In genomic region chr1:84632142-84632541, GRCh38 we compare ENCODE assay signal across 1 cellular context.
TF ChIP-seq lines count a peak whose summit lies in the region.

No MANE protein-coding gene starts in this region.

TF ChIP-seq in HCT116, 20 proteins besides CTCF, POLR2A, EP300 and RAD21 (continued from another document):
- TF ChIP-seq REST (IDR thresholded peaks at IDR 0.05; ENCODE audit: low read depth) = no peak
- no peak for TF ChIP-seq EZH2phosphoT487 (IDR thresholded peaks at IDR 0.05; ENCODE audit: borderline replicate concordance)
- TF ChIP-seq ZNF274 (IDR thresholded peaks at IDR 0.05; ENCODE audit: low read depth, low read length) = no peak
- no peak for TF ChIP-seq ZBTB33 (IDR thresholded peaks at IDR 0.05; ENCODE audit: extremely low read depth, insufficient replicate concordance, low read length)
- no peak for TF ChIP-seq FOSL1 (IDR thresholded peaks at IDR 0.05; ENCODE audit: low read depth)
- TF ChIP-seq ZFX (IDR thresholded peaks at IDR 0.05) = no peak
- no peak for TF ChIP-seq SRF (IDR thresholded peaks at IDR 0.05; ENCODE audit: low read depth)
- TF ChIP-seq MAX (IDR thresholded peaks at IDR 0.05) = no peak
- TF ChIP-seq YY1 (IDR thresholded peaks at IDR 0.05; ENCODE audit: extremely low read depth, insufficient replicate concordance, low read depth, low read length) = no peak
- no peak for TF ChIP-seq CBX3 (IDR thresholded peaks at IDR 0.05; ENCODE audit: low read depth)
TF ChIP-seq in HCT116: peak in this region for 0.
